ENCODE assay signal across 1 cellular context in the genomic region with DNA sequence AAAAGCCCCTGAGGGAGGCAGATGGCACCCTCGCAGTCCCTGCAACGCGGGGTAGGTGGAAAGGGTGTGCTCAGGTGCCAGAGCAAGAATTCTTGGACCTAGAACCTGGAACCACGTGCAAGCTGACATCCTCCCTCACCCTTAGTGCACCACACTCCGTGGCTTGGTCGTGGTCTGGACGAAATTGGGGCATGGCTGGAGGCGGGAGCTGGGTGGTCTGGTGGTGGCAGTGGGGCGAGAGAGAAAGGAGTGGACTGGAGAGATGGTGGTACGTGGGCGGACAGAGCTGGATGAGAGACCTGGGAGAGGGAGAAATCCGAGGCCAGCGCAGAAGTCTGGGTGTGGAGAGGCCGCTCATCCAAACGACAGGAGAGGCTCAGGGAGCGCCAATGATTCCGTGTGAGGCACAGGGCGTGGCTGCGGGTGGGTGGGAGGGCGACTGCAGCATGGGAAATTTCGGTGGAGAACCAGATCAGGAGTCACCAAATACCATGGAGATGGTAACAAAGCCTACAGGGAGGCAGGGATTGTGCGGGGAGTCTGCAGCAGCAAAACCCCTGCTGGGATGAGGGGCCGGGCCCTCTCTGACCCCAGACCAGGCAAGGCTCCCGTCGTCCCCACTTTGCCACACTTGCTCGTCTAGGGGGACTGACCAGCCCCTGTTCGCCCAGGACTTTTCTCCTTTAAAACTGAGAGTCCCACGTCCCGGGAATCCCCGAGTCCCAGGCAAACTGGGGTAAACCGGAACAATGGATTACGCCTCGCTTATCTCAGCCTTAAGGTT.
TF ChIP-seq lines count a peak whose summit lies in the region.

No MANE protein-coding gene starts in this region.

TF ChIP-seq in H1, 55 proteins besides CTCF, POLR2A, EP300 and RAD21:
- TF ChIP-seq RBBP5 (IDR thresholded peaks at IDR 0.05; ENCODE audit: borderline replicate concordance, low read depth, low read length) = 0 out of 2 replicates have a peak, but pooled peaks have one; percentile 28
- no peak for TF ChIP-seq NRF1 (IDR thresholded peaks at IDR 0.05; ENCODE audit: low read depth, low read length)
- no peak for TF ChIP-seq YY1 (IDR thresholded peaks at IDR 0.05; ENCODE audit: low read depth, low read length)
- no peak for TF ChIP-seq SIX5 (IDR thresholded peaks at IDR 0.05; ENCODE audit: low read depth, low read length)
- no peak for TF ChIP-seq JUN (IDR thresholded peaks at IDR 0.05; ENCODE audit: low read depth, low read length)
- no peak for TF ChIP-seq CEBPB (IDR thresholded peaks at IDR 0.05; ENCODE audit: low read depth, low read length)
